1 cellular context compared by ENCODE assay signal in the genomic region with DNA sequence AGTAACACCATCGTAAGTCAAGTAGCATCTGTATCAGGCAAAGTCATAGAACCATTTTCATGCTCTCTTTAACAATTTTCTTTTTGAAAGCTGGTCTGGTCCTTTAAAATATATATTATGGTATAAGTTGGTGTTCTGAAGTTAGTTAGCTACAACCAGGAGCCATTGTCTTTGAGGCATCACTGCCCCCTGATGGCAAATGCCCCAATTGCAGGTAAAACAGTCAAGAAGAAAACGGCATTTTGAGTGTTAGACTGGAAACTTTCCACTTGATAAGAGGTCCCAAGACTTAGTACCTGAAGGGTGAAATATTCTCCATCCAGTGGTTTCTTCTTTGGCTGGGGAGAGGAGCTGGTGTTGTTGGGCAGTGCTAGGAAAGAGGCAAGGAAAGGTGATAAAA.
TF ChIP-seq lines count a peak whose summit lies in the region.

No MANE protein-coding gene starts in this region.

TF ChIP-seq in IMR-90, 13 proteins besides CTCF, POLR2A, EP300 and RAD21 (continued from another document):
- TF ChIP-seq, protein P1, sequence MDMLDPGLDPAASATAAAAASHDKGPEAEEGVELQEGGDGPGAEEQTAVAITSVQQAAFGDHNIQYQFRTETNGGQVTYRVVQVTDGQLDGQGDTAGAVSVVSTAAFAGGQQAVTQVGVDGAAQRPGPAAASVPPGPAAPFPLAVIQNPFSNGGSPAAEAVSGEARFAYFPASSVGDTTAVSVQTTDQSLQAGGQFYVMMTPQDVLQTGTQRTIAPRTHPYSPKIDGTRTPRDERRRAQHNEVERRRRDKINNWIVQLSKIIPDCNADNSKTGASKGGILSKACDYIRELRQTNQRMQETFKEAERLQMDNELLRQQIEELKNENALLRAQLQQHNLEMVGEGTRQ (IDR thresholded peaks at IDR 0.05; ENCODE audit: low read depth, low read length) = no peak
- no peak for TF ChIP-seq BHLHE40 (IDR thresholded peaks at IDR 0.05; ENCODE audit: low read depth, low read length)
- TF ChIP-seq SMC3 (IDR thresholded peaks at IDR 0.05; ENCODE audit: low read depth, low read length) = no peak
- no peak for TF ChIP-seq NFE2L2 (IDR thresholded peaks at IDR 0.05; ENCODE audit: low read depth, low read length)
- no peak for TF ChIP-seq FOS (IDR thresholded peaks at IDR 0.05; ENCODE audit: low read depth, low read length)
- no peak for TF ChIP-seq MXI1 (IDR thresholded peaks at IDR 0.05; ENCODE audit: borderline replicate concordance, low read depth, low read length)
TF ChIP-seq in IMR-90: peak in this region for 0.
